ENCODE assay signal across 5 cellular contexts in genomic region chr2:74548285-74548918, GRCh38. TPM values are rescaled to one million over a fixed set of nuclear protein-coding genes. Genes with fewer than 3 reads are reported as not detected.
DNase-seq lines count a peak whose midpoint lies in the region; ATAC-seq and TF ChIP-seq lines count a peak whose summit lies in the region.

No MANE protein-coding gene starts in this region.

- peak overlapping the region in 13 of 59 donors; percentile 3 to 69 (median 51) for H3K27ac ChIP-seq in dorsolateral prefrontal cortex

- peaks cover 0 to 14% (median 0%) of the 10 kb centered on the region in 45 donors for H3K27me3 ChIP-seq in dorsolateral prefrontal cortex

- peak overlapping the region; percentile 39 to 77 (median 63) for H3K4me3 ChIP-seq in dorsolateral prefrontal cortex

- peak in 1 of 56 donors; percentile 9 for TF ChIP-seq CTCF in dorsolateral prefrontal cortex (IDR thresholded peaks at IDR 0.05 in 54 of 56, conservative IDR thresholded peaks at IDR 0.05 in 2 of 56; ENCODE audit: low read depth in 1 of 56, partially characterized antibody in 56 of 56)

- intact Hi-C loops in dorsolateral prefrontal cortex (cut with DNase I), result no loop called here

- DNase-seq in NCI-H2171 (lab: John Stamatoyannopoulos, UW) (peak; percentile 39), dorsolateral prefrontal cortex (peak in 1 of 10 donors; percentile 14), retina (peak; percentile 58), NOMO-1 treated with dmso at 0.1 percent for 144 hours (lab: John Stamatoyannopoulos, UW; ENCODE audit: unreplicated experiment) (no peak)

- no peak for ATAC-seq in GM18868 (IDR thresholded peaks at IDR 0.05; ENCODE audit: unreplicated experiment)

RNA-seq across cellular contexts. Expression of gene LOXL3, which starts 5.3 kb away (rescaled TPM):
- total RNA-seq in dorsolateral prefrontal cortex, result 10 to 100 TPM in 8 of 120 experiments, 1 to 10 TPM in 112; 2.3 to 17.4 (median 6.7) TPM

RNA-seq across cellular contexts. Expression of gene DOK1, which starts 6.1 kb away (rescaled TPM):
- total RNA-seq in dorsolateral prefrontal cortex, result 10 to 100 TPM in 24 of 120 experiments, 1 to 10 TPM in 96; 3.4 to 17.7 (median 7.3) TPM

RNA-seq across cellular contexts. Expression of gene HTRA2, which starts 18.7 kb away (rescaled TPM):
- 10 to 100 TPM; 25.1 to 46.4 (median 34.3) TPM for total RNA-seq in dorsolateral prefrontal cortex

RNA-seq across cellular contexts. Expression of gene AUP1, which starts 18.9 kb away (rescaled TPM):
- 100 to 1,000 TPM in 1 of 120 experiments, 10 to 100 TPM in 119; 47.3 to 106 (median 69.1) TPM for total RNA-seq in dorsolateral prefrontal cortex

RNA-seq across cellular contexts. Expression of gene DQX1, which starts 22.4 kb away (rescaled TPM):
- 1 to 10 TPM in 61 of 120 experiments, under 1 TPM in 55, not detected in 4; 0.20 to 3.8 (median 1.0) TPM for total RNA-seq in dorsolateral prefrontal cortex
